In the genomic region with DNA sequence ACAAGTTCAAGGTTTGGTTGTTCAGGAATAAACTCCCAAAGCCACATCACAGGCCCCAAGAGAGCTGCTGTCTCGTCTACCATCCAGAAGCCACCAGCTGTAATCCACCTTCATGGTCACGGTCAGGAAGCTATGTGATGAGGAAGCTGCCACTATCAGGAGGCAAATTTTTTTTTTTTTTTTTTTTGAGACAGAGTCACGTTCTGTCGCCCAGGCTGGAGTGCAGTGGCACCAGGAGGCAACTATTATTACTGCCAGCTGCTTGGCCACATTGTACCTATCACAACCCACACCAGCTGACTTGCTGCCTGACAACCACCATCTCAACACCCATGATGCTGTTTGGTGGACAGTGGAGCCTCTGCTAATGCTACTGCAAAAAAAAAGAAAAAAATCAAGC, we compare ENCODE assay signal across 34 cellular contexts.
"Had no signal": no experiment of that assay in that cellular context is flagged by ENCODE, and none has a peak within 500 bp of the region (broad histone marks: within the 10 kb centered on the region; RNA-seq: fewer than 3 reads in every experiment).

No MANE protein-coding gene starts in this region.

- H3K4me3 Mint-ChIP-seq: activated CD4-positive, alpha-beta memory T cell treated with anti-CD3 and anti-CD28 coated beads, Interleukin-2, amount 10 ng/mL, durations not matched to agents 7 days and 5 days; activated CD8-positive, alpha-beta memory T cell treated with anti-CD3 and anti-CD28 coated beads, Interleukin-2, amount 10 ng/mL, durations not matched to agents 7 days and 5 days; activated naive CD8-positive, alpha-beta T cell treated with anti-CD3 and anti-CD28 coated beads for 36 hours; activated T-helper 17 cell treated with anti-CD3 and anti-CD28 coated beads, Interleukin-2, amount 50 U/mL, for 72 hours had no signal

- DNase-seq: activated CD4-positive, alpha-beta memory T cell treated with anti-CD3 and anti-CD28 coated beads, Interleukin-2, amount 10 ng/mL, durations not matched to agents 7 days and 5 days; activated CD4-positive, alpha-beta T cell treated with anti-CD3 and anti-CD28 coated beads for 1 hour; activated CD4-positive, alpha-beta T cell treated with anti-CD3 and anti-CD28 coated beads for 48 hours; activated CD4-positive, CD25-positive, alpha-beta regulatory T cell; activated CD8-positive, alpha-beta memory T cell treated with anti-CD3 and anti-CD28 coated beads for 24 hours; activated CD8-positive, alpha-beta memory T cell treated with anti-CD3 and anti-CD28 coated beads, Interleukin-2, amount 10 ng/mL, durations not matched to agents 7 days and 5 days; activated CD8-positive, alpha-beta memory T cell treated with anti-CD3 and anti-CD28 coated beads, Interleukin-2, amount 50 U/mL, for 48 hours; activated effector memory CD4-positive, alpha-beta T cell treated with anti-CD3 and anti-CD28 coated beads, Interleukin-2, amount 50 U/mL, for 16 hours; activated naive CD4-positive, alpha-beta T cell; activated naive CD4-positive, alpha-beta T cell treated with anti-CD3 and anti-CD28 coated beads, Interleukin-2, amount 50 U/mL, for 16 hours; activated naive CD8-positive, alpha-beta T cell treated with anti-CD3 and anti-CD28 coated beads for 36 hours; activated T-cell treated with anti-CD3 and anti-CD28 coated beads, Interleukin-2, amount 50 U/mL, for 48 hours; amniotic stem cell; aorta; brain microvascular endothelial cell; central memory CD4-positive, alpha-beta T cell; KG1; NCI-H1105; NCI-H1417 treated with DMSO at 0.1 percent for 48 hours; NCI-H187 treated with DMSO at 0.1 percent for 48 hours; NCI-H2081; NCI-H510A; NCI-H748 treated with DMSO at 0.1 percent for 48 hours; NK-92 treated with Interleukin-12 subunit alpha and Interleukin-12 subunit beta, amount 100 ng/mL, for 24 hours; PC-9; SIG-M5; T-helper 1 cell; T-helper 2 cell; T-helper 9 cell had no signal

- H3K36me3 ChIP-seq: brain microvascular endothelial cell had no signal

- H3K27ac ChIP-seq: brain microvascular endothelial cell, PC-9, RWPE1, VCaP had no signal

- H2AFZ ChIP-seq: PC-9 had no signal

- H3K27me3 ChIP-seq: brain microvascular endothelial cell had no signal

- H3K4me3 ChIP-seq: PC-9 had no signal

- H3K4me2 ChIP-seq: PC-9 had no signal

- H3K4me1 Mint-ChIP-seq: activated CD4-positive, alpha-beta memory T cell treated with anti-CD3 and anti-CD28 coated beads, Interleukin-2, amount 10 ng/mL, durations not matched to agents 7 days and 5 days; activated CD8-positive, alpha-beta memory T cell treated with anti-CD3 and anti-CD28 coated beads, Interleukin-2, amount 10 ng/mL, durations not matched to agents 7 days and 5 days; activated naive CD8-positive, alpha-beta T cell treated with anti-CD3 and anti-CD28 coated beads for 36 hours; activated T-helper 17 cell treated with anti-CD3 and anti-CD28 coated beads, Interleukin-2, amount 50 U/mL, for 72 hours had no signal

- ATAC-seq: activated CD8-positive, alpha-beta memory T cell treated with anti-CD3 and anti-CD28 coated beads, Interleukin-2, amount 10 ng/mL, durations not matched to agents 7 days and 5 days; activated T-helper 17 cell treated with anti-CD3 and anti-CD28 coated beads, Interleukin-2, amount 50 U/mL, for 72 hours; Right ventricle myocardium inferior; SK-N-SH treated with all-trans-retinoic acid at 6 μM for 48 hours had no signal

- H3K27ac Mint-ChIP-seq: activated CD4-positive, alpha-beta memory T cell treated with anti-CD3 and anti-CD28 coated beads, Interleukin-2, amount 10 ng/mL, durations not matched to agents 7 days and 5 days; activated CD8-positive, alpha-beta memory T cell treated with anti-CD3 and anti-CD28 coated beads, Interleukin-2, amount 10 ng/mL, durations not matched to agents 7 days and 5 days; activated naive CD8-positive, alpha-beta T cell treated with anti-CD3 and anti-CD28 coated beads for 36 hours; activated T-helper 17 cell treated with anti-CD3 and anti-CD28 coated beads, Interleukin-2, amount 50 U/mL, for 72 hours had no signal

- H3K36me3 Mint-ChIP-seq: activated CD8-positive, alpha-beta memory T cell treated with anti-CD3 and anti-CD28 coated beads, Interleukin-2, amount 10 ng/mL, durations not matched to agents 7 days and 5 days had no signal

- H3K9me3 Mint-ChIP-seq: activated CD4-positive, alpha-beta memory T cell treated with anti-CD3 and anti-CD28 coated beads, Interleukin-2, amount 10 ng/mL, durations not matched to agents 7 days and 5 days; activated naive CD8-positive, alpha-beta T cell treated with anti-CD3 and anti-CD28 coated beads for 36 hours had no signal

- H3K27me3 Mint-ChIP-seq: activated CD4-positive, alpha-beta memory T cell treated with anti-CD3 and anti-CD28 coated beads, Interleukin-2, amount 10 ng/mL, durations not matched to agents 7 days and 5 days; activated CD8-positive, alpha-beta memory T cell treated with anti-CD3 and anti-CD28 coated beads, Interleukin-2, amount 10 ng/mL, durations not matched to agents 7 days and 5 days; activated naive CD8-positive, alpha-beta T cell treated with anti-CD3 and anti-CD28 coated beads for 36 hours; activated T-helper 17 cell treated with anti-CD3 and anti-CD28 coated beads, Interleukin-2, amount 50 U/mL, for 72 hours had no signal
